Comparison of ENCODE assay signal across 10 cellular contexts in genomic region chr5:60248900-60249299, GRCh38.
A peak's percentile ranks its signal among the peaks of the same experiment; 100 is the strongest.
DNase-seq lines count a peak whose midpoint lies in the region; ATAC-seq, FAIRE-seq and TF ChIP-seq lines count a peak whose summit lies in the region.
"Had no signal": no experiment of that assay in that cellular context is flagged by ENCODE, and none has a peak within 500 bp of the region (broad histone marks: within the 10 kb centered on the region; RNA-seq: fewer than 3 reads in every experiment).

No MANE protein-coding gene starts in this region.

- peak; percentile 77 for ATAC-seq in Right ventricle myocardium superior (ENCODE audit: poor library complexity)
- peak; percentile 96 for ATAC-seq in HG03064 (IDR thresholded peaks at IDR 0.05; ENCODE audit: low read depth, unreplicated experiment)
- ATAC-seq in upper lobe of right lung, result peak; percentile 82
- ATAC-seq: A549 had no signal

- intact Hi-C loops in Right ventricle myocardium superior (cut with DNase I), result no loop called here
- intact Hi-C loops in upper lobe of right lung (cut with DNase I), result no loop called here

- no peaks in the 10 kb centered on the region for H3K27me3 ChIP-seq in right atrium auricular region
- H3K27me3 ChIP-seq in OCI-LY3 (ENCODE audit: low read depth, low read length), result no peaks in the 10 kb centered on the region
- no peaks in the 10 kb centered on the region for H3K27me3 ChIP-seq in upper lobe of right lung
- H3K27me3 ChIP-seq: cardiac muscle cell had no signal

- H3K36me3 ChIP-seq in right atrium auricular region (no peaks in the 10 kb centered on the region), OCI-LY3 (replicated peaks; ENCODE audit: low read depth, low read length) (no peaks in the 10 kb centered on the region), upper lobe of right lung (no peaks in the 10 kb centered on the region)
- H3K36me3 ChIP-seq: cardiac muscle cell had no signal

- H3K27ac ChIP-seq in right atrium auricular region (no peak overlapping the region), OCI-LY3 (ENCODE audit: low read length) (no peak overlapping the region), upper lobe of right lung (no peak overlapping the region)
- H3K27ac ChIP-seq: A549, cardiac muscle cell had no signal

- no peaks in the 10 kb centered on the region for H3K4me1 Mint-ChIP-seq in activated T-cell treated with anti-CD3 and anti-CD28 coated beads, Interleukin-2, amount 50 U/mL, for 24 hours (ENCODE audit: low read depth)

- FAIRE-seq in urothelium cell line (lab: Jason Lieb, UNC), result no peak
- FAIRE-seq: A549 had no signal

- peak; percentile 46 for DNase-seq in Right ventricle myocardium superior
- no peak for DNase-seq in right atrium auricular region (ENCODE audit: low spot score)
- DNase-seq in upper lobe of right lung, result no peak
- DNase-seq in COLO668 (lab: John Stamatoyannopoulos, UW; ENCODE audit: unreplicated experiment), result no peak
- DNase-seq in activated T-cell treated with anti-CD3 and anti-CD28 coated beads, Interleukin-2, amount 50 U/mL, for 24 hours, result no peak
- no peak for DNase-seq in urothelium cell line (ENCODE audit: low spot score)

- H3K9me3 Mint-ChIP-seq in activated T-cell treated with anti-CD3 and anti-CD28 coated beads, Interleukin-2, amount 50 U/mL, for 24 hours, result no peaks in the 10 kb centered on the region

- H3K4me3 ChIP-seq in right atrium auricular region (no peak overlapping the region), OCI-LY3 (ENCODE audit: low read length) (no peak overlapping the region), upper lobe of right lung (no peak overlapping the region)
- H3K4me3 ChIP-seq: A549, cardiac muscle cell had no signal

- no peaks in the 10 kb centered on the region for H3K36me3 Mint-ChIP-seq in activated T-cell treated with anti-CD3 and anti-CD28 coated beads, Interleukin-2, amount 50 U/mL, for 24 hours (ENCODE audit: low read depth)

- no peak overlapping the region for H2AFZ ChIP-seq in OCI-LY3 (ENCODE audit: low read depth, low read length)

- no peaks in the 10 kb centered on the region for H3K27me3 Mint-ChIP-seq in activated T-cell treated with anti-CD3 and anti-CD28 coated beads, Interleukin-2, amount 50 U/mL, for 24 hours

- H3K4me3 Mint-ChIP-seq in activated T-cell treated with anti-CD3 and anti-CD28 coated beads, Interleukin-2, amount 50 U/mL, for 24 hours, result no peak overlapping the region

- H3K27ac Mint-ChIP-seq in activated T-cell treated with anti-CD3 and anti-CD28 coated beads, Interleukin-2, amount 50 U/mL, for 24 hours, result no peak overlapping the region

- TF ChIP-seq CTCF in right atrium auricular region (IDR thresholded peaks at IDR 0.05) (no peak), OCI-LY3 (IDR thresholded peaks at IDR 0.05; ENCODE audit: low read depth, low read length) (no peak), upper lobe of right lung (IDR thresholded peaks at IDR 0.05) (no peak)

- peaks cover 0 to 11% of the 10 kb centered on the region in 2 donors for H3K9me3 ChIP-seq in right atrium auricular region
- no peaks in the 10 kb centered on the region for H3K9me3 ChIP-seq in OCI-LY3 (ENCODE audit: insufficient read depth, low read length)
- peaks cover 8% of the 10 kb centered on the region for H3K9me3 ChIP-seq in upper lobe of right lung

- H4K20me1 ChIP-seq in OCI-LY3 (ENCODE audit: insufficient read depth, low read length), result no peaks in the 10 kb centered on the region

- no peaks in the 10 kb centered on the region for H3K79me2 ChIP-seq in OCI-LY3 (ENCODE audit: low read length)

- no peak overlapping the region for H3K9ac ChIP-seq in OCI-LY3 (ENCODE audit: low read length)

- H3K4me2 ChIP-seq in OCI-LY3 (ENCODE audit: low read length), result peak overlapping the region; percentile 22; the same call in 1 of the 2 replicates
- H3K4me2 ChIP-seq: A549 had no signal

- no peaks in the 10 kb centered on the region for H3K4me1 ChIP-seq in right atrium auricular region
- peaks cover 11% of the 10 kb centered on the region for H3K4me1 ChIP-seq in OCI-LY3 (ENCODE audit: low read length)
- H3K4me1 ChIP-seq in upper lobe of right lung, result no peaks in the 10 kb centered on the region
- H3K4me1 ChIP-seq: A549 had no signal
